ENCODE assay signal across 10 cellular contexts in the genomic region with DNA sequence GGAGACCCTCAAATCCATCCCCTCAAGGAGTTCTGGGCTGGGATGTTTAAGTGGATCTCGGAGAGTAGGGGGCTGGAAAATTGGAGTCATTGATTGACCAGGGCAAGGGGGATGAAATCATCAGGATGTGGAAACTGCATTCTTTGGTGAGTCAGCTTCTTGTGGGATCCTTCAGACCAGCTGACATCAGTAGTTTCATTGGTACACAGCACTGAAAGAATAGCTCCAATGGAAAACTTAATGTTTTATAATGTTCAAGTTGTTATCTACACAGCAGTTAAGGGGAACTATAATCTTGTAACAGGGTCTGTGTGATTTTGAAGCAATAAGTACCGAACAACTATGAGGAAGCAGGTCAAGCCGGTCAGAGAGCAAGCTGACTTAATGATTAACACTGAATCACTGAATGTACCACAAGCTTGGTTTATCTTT.
DNase-seq lines count a peak whose midpoint lies in the region; ATAC-seq and TF ChIP-seq lines count a peak whose summit lies in the region.
"Had no signal": no experiment of that assay in that cellular context is flagged by ENCODE, and none has a peak within 500 bp of the region (broad histone marks: within the 10 kb centered on the region; RNA-seq: fewer than 3 reads in every experiment).

No MANE protein-coding gene starts in this region.

- no peak overlapping the region for H3K4me3 ChIP-seq in astrocyte of the cerebellum (ENCODE audit: low read depth, low read length)
- H3K4me3 ChIP-seq: HAP-1 had no signal

- no peak for ATAC-seq in HG02571 (IDR thresholded peaks at IDR 0.05; ENCODE audit: unreplicated experiment)

- in situ Hi-C loops in Caki2 (cut with HindIII; ENCODE audit: low pct_unique_long_range_greater_than_20kb, low sequenced_read_pairs) (no loop called here), astrocyte of the cerebellum (cut with HindIII; ENCODE audit: low sequenced_read_pairs) (no loop called here)

- no peak for TF ChIP-seq CTCF in astrocyte of the cerebellum (IDR thresholded peaks at IDR 0.05; ENCODE audit: low read depth, low read length, missing control alignments)

- DNase-seq in Caki2 (ENCODE audit: low read depth): peak; percentile 72
- DNase-seq in LHCN-M2 (ENCODE audit: low read depth): peak; percentile 80
- DNase-seq in astrocyte of the cerebellum (ENCODE audit: low read depth): peak; percentile 43
- peak; percentile 91 for DNase-seq in kidney tubule cell (ENCODE audit: low spot score)
- no peak for DNase-seq in NCI-H2029 (lab: John Stamatoyannopoulos, UW)
- no peak for DNase-seq in effector CD8-positive, alpha-beta T cell (lab: John Stamatoyannopoulos, UW)
- DNase-seq in NCI-H2196 (lab: John Stamatoyannopoulos, UW; ENCODE audit: unreplicated experiment): no peak
- DNase-seq: DMS 273 treated with DMSO at 0.1 percent for 48 hours had no signal

Comparison
In these comparisons a context has a peak if more than half of its experiments do, and no peak if none do; other contexts are left out.
1. DNase-seq: peak in Caki2 (single experiment), LHCN-M2 (single experiment), astrocyte of the cerebellum (single experiment) and kidney tubule cell (single experiment); none in NCI-H2029 (single experiment), effector CD8-positive, alpha-beta T cell (single experiment) and NCI-H2196 (single experiment).